1 cellular context compared by ENCODE assay signal in the genomic region with DNA sequence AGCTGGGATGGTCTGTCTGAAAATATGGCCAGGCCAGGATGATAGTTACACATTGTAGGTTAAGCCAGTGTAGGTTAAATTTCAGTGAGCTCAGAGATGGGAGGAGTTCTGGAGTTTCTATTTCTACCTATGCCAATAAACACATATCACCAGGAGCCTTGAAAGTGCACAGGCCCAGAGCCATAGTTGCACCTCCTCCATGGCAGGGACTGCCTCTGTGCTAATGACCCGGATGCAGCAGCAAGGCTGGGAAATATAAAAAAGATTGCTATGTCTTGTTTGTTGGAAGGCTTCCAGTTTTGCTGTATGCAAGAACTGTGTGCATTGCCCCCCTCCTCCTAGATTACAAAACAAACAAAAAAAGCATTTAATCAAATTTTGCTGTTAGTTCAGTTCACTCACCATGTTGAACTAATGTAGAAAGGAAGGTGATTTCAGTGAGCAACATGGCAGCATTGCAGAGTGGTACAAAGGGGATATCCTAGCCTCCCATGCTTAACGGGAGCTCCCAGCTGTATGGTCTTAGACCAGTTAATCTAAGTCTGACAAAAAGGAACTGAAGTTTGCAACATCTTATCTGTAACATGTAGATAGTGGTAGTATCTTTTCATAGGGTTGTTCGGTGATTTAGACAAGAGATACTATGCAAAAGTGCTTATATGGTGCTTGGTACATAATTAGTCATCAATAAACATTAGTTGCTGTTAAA.
A peak's percentile ranks its signal among the peaks of the same experiment; 100 is the strongest.
TF ChIP-seq lines count a peak whose summit lies in the region.

No MANE protein-coding gene starts in this region.

TF ChIP-seq in K562, 482 proteins besides CTCF, POLR2A, EP300 and RAD21 (continued from another document):
- peak; percentile 32; the same call in 1 of the 2 replicates for TF ChIP-seq TCF3 (CRISPR knock-in tag; IDR thresholded peaks at IDR 0.05)
- TF ChIP-seq, protein P1, sequence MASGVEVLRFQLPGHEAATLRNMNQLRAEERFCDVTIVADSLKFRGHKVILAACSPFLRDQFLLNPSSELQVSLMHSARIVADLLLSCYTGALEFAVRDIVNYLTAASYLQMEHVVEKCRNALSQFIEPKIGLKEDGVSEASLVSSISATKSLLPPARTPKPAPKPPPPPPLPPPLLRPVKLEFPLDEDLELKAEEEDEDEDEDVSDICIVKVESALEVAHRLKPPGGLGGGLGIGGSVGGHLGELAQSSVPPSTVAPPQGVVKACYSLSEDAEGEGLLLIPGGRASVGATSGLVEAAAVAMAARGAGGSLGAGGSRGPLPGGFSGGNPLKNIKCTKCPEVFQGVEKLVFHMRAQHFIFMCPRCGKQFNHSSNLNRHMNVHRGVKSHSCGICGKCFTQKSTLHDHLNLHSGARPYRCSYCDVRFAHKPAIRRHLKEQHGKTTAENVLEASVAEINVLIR (CRISPR knock-in tag; IDR thresholded peaks at IDR 0.05): no peak
- TF ChIP-seq, protein P2, sequence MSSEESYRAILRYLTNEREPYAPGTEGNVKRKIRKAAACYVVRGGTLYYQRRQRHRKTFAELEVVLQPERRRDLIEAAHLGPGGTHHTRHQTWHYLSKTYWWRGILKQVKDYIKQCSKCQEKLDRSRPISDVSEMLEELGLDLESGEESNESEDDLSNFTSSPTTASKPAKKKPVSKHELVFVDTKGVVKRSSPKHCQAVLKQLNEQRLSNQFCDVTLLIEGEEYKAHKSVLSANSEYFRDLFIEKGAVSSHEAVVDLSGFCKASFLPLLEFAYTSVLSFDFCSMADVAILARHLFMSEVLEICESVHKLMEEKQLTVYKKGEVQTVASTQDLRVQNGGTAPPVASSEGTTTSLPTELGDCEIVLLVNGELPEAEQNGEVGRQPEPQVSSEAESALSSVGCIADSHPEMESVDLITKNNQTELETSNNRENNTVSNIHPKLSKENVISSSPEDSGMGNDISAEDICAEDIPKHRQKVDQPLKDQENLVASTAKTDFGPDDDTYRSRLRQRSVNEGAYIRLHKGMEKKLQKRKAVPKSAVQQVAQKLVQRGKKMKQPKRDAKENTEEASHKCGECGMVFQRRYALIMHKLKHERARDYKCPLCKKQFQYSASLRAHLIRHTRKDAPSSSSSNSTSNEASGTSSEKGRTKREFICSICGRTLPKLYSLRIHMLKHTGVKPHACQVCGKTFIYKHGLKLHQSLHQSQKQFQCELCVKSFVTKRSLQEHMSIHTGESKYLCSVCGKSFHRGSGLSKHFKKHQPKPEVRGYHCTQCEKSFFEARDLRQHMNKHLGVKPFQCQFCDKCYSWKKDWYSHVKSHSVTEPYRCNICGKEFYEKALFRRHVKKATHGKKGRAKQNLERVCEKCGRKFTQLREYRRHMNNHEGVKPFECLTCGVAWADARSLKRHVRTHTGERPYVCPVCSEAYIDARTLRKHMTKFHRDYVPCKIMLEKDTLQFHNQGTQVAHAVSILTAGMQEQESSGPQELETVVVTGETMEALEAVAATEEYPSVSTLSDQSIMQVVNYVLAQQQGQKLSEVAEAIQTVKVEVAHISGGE (CRISPR knock-in tag; IDR thresholded peaks at IDR 0.05): no peak
- no peak for TF ChIP-seq KLF16 (IDR thresholded peaks at IDR 0.05)
- peak; percentile 13 for TF ChIP-seq MEIS2 (IDR thresholded peaks at IDR 0.05; ENCODE audit: partially characterized antibody)
- TF ChIP-seq, protein P3, sequence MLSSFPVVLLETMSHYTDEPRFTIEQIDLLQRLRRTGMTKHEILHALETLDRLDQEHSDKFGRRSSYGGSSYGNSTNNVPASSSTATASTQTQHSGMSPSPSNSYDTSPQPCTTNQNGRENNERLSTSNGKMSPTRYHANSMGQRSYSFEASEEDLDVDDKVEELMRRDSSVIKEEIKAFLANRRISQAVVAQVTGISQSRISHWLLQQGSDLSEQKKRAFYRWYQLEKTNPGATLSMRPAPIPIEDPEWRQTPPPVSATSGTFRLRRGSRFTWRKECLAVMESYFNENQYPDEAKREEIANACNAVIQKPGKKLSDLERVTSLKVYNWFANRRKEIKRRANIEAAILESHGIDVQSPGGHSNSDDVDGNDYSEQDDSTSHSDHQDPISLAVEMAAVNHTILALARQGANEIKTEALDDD (IDR thresholded peaks at IDR 0.05): peak; percentile 64
- TF ChIP-seq, protein P4, sequence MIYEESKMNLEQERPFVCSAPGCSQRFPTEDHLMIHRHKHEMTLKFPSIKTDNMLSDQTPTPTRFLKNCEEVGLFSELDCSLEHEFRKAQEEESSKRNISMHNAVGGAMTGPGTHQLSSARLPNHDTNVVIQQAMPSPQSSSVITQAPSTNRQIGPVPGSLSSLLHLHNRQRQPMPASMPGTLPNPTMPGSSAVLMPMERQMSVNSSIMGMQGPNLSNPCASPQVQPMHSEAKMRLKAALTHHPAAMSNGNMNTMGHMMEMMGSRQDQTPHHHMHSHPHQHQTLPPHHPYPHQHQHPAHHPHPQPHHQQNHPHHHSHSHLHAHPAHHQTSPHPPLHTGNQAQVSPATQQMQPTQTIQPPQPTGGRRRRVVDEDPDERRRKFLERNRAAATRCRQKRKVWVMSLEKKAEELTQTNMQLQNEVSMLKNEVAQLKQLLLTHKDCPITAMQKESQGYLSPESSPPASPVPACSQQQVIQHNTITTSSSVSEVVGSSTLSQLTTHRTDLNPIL (CRISPR knock-in tag; IDR thresholded peaks at IDR 0.05): no peak
- TF ChIP-seq ZNF75A (CRISPR knock-in tag; IDR thresholded peaks at IDR 0.05): no peak
- TF ChIP-seq, protein P5, sequence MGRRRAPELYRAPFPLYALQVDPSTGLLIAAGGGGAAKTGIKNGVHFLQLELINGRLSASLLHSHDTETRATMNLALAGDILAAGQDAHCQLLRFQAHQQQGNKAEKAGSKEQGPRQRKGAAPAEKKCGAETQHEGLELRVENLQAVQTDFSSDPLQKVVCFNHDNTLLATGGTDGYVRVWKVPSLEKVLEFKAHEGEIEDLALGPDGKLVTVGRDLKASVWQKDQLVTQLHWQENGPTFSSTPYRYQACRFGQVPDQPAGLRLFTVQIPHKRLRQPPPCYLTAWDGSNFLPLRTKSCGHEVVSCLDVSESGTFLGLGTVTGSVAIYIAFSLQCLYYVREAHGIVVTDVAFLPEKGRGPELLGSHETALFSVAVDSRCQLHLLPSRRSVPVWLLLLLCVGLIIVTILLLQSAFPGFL (CRISPR knock-in tag; IDR thresholded peaks at IDR 0.05): no peak
- peak; percentile 11; the same call in 1 of the 2 replicates for TF ChIP-seq NCOR1 (IDR thresholded peaks at IDR 0.05)
